Comparison of ENCODE assay signal across 8 cellular contexts in genomic region chr12:132144115-132145071, GRCh38.
DNase-seq lines count a peak whose midpoint lies in the region; ATAC-seq, FAIRE-seq and TF ChIP-seq lines count a peak whose summit lies in the region.

Gene DDX51 (minus strand): TSS chr12:132144319. CDS start chr12:132144296, 23 bp downstream.
Gene NOC4L (plus strand): TSS chr12:132144457. CDS start chr12:132144489, 32 bp downstream.

- H3K4me2 ChIP-seq in OCI-LY1 (ENCODE audit: low read length) = peak within 1 kb of the TSS; percentile 98

- TF ChIP-seq CTCF in D721Med (IDR thresholded peaks at IDR 0.05; ENCODE audit: insufficient read depth, missing control alignments) (no peak), OCI-LY1 (IDR thresholded peaks at IDR 0.05; ENCODE audit: low read length) (no peak)

- H3K4me3 ChIP-seq in HUES6 (ENCODE audit: low read depth, low read length) (peak within 1 kb of the TSS; percentile 99), OCI-LY1 (ENCODE audit: low read depth, low read length, poor library complexity, severe bottlenecking) (peak within 1 kb of the TSS; percentile 96)

- DNase-seq in D721Med (ENCODE audit: insufficient read length, low spot score) = peak; percentile 97
- peak; percentile 97 for DNase-seq in activated CD8-positive, alpha-beta memory T cell treated with anti-CD3 and anti-CD28 coated beads, Interleukin-2, amount 50 U/mL, for 4 hours
- peak; percentile 100 for DNase-seq in epidermal melanocyte (ENCODE audit: insufficient read length, low spot score)
- DNase-seq in middle frontal gyrus (ENCODE audit: extremely low spot score, low spot score) = peak; percentile 93
- peak; percentile 92 to 96 for DNase-seq in stimulated activated CD8-positive, alpha-beta memory T cell treated with anti-CD3 and anti-CD28 coated beads, Interleukin-2, amount 100 ng/mL, for 1 hour (ENCODE audit: low read depth in 2 of 2)

- no peaks in the 10 kb centered on the region for H4K20me1 ChIP-seq in OCI-LY1 (ENCODE audit: insufficient read depth, low read length)

- H3K4me1 ChIP-seq in HUES6 (ENCODE audit: control insufficient read depth, insufficient read depth, low read length) (peaks cover 7% of the 10 kb centered on the region; the same call in 1 of the 2 replicates), OCI-LY1 (ENCODE audit: insufficient read depth, low read length, severe bottlenecking) (peaks cover 21% of the 10 kb centered on the region)

- H3K27me3 ChIP-seq in HUES6 (ENCODE audit: control insufficient read depth, insufficient read depth, low read length) (no peaks in the 10 kb centered on the region), OCI-LY1 (ENCODE audit: insufficient read depth, low read length) (no peaks in the 10 kb centered on the region)

- H3K9me2 ChIP-seq in OCI-LY1 (ENCODE audit: low read depth, low read length) = no peaks in the 10 kb centered on the region

- H3K36me3 ChIP-seq in HUES6 (ENCODE audit: control insufficient read depth, insufficient read depth, low read length) (peaks cover 55% of the 10 kb centered on the region), OCI-LY1 (ENCODE audit: insufficient read depth, low read length) (peaks cover 52% of the 10 kb centered on the region)

- no peak for FAIRE-seq in D721Med (lab: Jason Lieb, UNC)

- H3F3A ChIP-seq in OCI-LY1 (ENCODE audit: insufficient read depth, low read length) = no peaks in the 10 kb centered on the region

- no peaks in the 10 kb centered on the region for H3K9me3 ChIP-seq in HUES6 (ENCODE audit: control insufficient read depth, insufficient read depth, low read depth, low read length)
- H3K9me3 ChIP-seq in OCI-LY1 (ENCODE audit: low read length) = no peaks in the 10 kb centered on the region

- H3K27ac ChIP-seq in HUES6 (ENCODE audit: low read depth, low read length) (peak within 1 kb of the TSS; percentile 86; the same call in 1 of the 2 replicates), OCI-LY1 (ENCODE audit: low read depth, low read length, poor library complexity, severe bottlenecking) (peak within 1 kb of the TSS; percentile 23)

- H2AFZ ChIP-seq in OCI-LY1 (ENCODE audit: low read length) = no peak within 1 kb of the TSS

- peak within 1 kb of the TSS; percentile 91 for H3K9ac ChIP-seq in HUES6 (ENCODE audit: low read length)
- H3K9ac ChIP-seq in OCI-LY1 (ENCODE audit: low read length) = peak within 1 kb of the TSS; percentile 94

- H3K79me2 ChIP-seq in OCI-LY1 (ENCODE audit: insufficient read depth, low read length) = peaks cover 30% of the 10 kb centered on the region

- peak; percentile 83 for ATAC-seq in GM21423 (IDR thresholded peaks at IDR 0.05; ENCODE audit: unreplicated experiment)

Comparison
In these comparisons a context has a peak if more than half of its experiments do, and no peak if none do; other contexts are left out.
1. Peak in every context shown above with its lines: DNase-seq, ATAC-seq, H3K4me3 ChIP-seq and H3K27ac ChIP-seq.